In genomic region chr4:136463941-136464340, GRCh38 we compare ENCODE assay signal across 35 cellular contexts.
"Had no signal": no experiment of that assay in that cellular context is flagged by ENCODE, and none has a peak within 500 bp of the region (broad histone marks: within the 10 kb centered on the region; RNA-seq: fewer than 3 reads in every experiment).

No MANE protein-coding gene starts in this region.

- H3K27ac ChIP-seq: KMS-11 had no signal

- H3K4me2 ChIP-seq: KMS-11 had no signal

- DNase-seq: Karpas-422, Kasumi-1, KG1, MM.1S, MV-4-11, NCI-H1048, NCI-H1092, NCI-H1092 treated with DMSO at 0.1 percent for 48 hours, NCI-H1105, NCI-H1105 treated with DMSO at 0.1 percent for 48 hours, NCI-H1417, NCI-H1417 treated with DMSO at 0.1 percent for 48 hours, NCI-H1436, NCI-H1436 treated with DMSO at 0.1 percent for 48 hours, NCI-H146, NCI-H1694, NCI-H1694 treated with DMSO at 0.1 percent for 48 hours, NCI-H187, NCI-H187 treated with DMSO at 0.1 percent for 48 hours, NCI-H1930, NCI-H2029, NCI-H2029 treated with DMSO at 0.1 percent for 48 hours, NCI-H2081, NCI-H2081 treated with DMSO at 0.1 percent for 48 hours, NCI-H2107, NCI-H2171, NCI-H2227 treated with DMSO at 0.1 percent for 48 hours, NCI-H226, NCI-H345, NCI-H446, NCI-H446 treated with DMSO at 0.1 percent for 48 hours, NCI-H510A, NCI-H510A treated with DMSO at 0.1 percent for 48 hours, NCI-H524 had no signal

- H3K9ac ChIP-seq: KMS-11 had no signal
